Comparison of ENCODE assay signal across 1 cellular context in genomic region chr14:20305265-20306078, GRCh38.
TF ChIP-seq lines count a peak whose summit lies in the region.

Gene TTC5, minus strand, starts transcription at chr14:20305951. Its CDS starts 14 bp downstream, at chr14:20305937.

TF ChIP-seq in K562, 482 proteins besides CTCF, POLR2A, EP300 and RAD21 (continued from another document and continues in another):
- peak; percentile 89; the same call in 1 of the 2 replicates for TF ChIP-seq NKRF (IDR thresholded peaks at IDR 0.05; ENCODE audit: borderline replicate concordance)
- no peak for TF ChIP-seq PTTG1 (tag; IDR thresholded peaks at IDR 0.05; ENCODE audit: low read depth)
- peak; percentile 66 for TF ChIP-seq HCFC1 (IDR thresholded peaks at IDR 0.05; ENCODE audit: low read depth, low read length)
- TF ChIP-seq ETV5 (CRISPR knock-in tag; IDR thresholded peaks at IDR 0.05; ENCODE audit: low read depth), result no peak
- no peak for TF ChIP-seq TOE1 (IDR thresholded peaks at IDR 0.05; ENCODE audit: borderline replicate concordance)
- no peak for TF ChIP-seq TOE1 (CRISPR knock-in tag; IDR thresholded peaks at IDR 0.05; ENCODE audit: borderline replicate concordance, low read depth)
- TF ChIP-seq SMC3 (conservative IDR thresholded peaks at IDR 0.05; ENCODE audit: insufficient read depth, low read depth, low read length), result peak; percentile 46; the same call in 1 of the 2 replicates
- no peak for TF ChIP-seq ZNF445 (CRISPR knock-in tag; IDR thresholded peaks at IDR 0.05; ENCODE audit: low read depth)
- TF ChIP-seq ZSCAN32 (CRISPR knock-in tag; IDR thresholded peaks at IDR 0.05), result no peak
- no peak for TF ChIP-seq KLF13 (tag; IDR thresholded peaks at IDR 0.05; ENCODE audit: borderline replicate concordance, low read depth)
- TF ChIP-seq MBD1 (CRISPR knock-in tag; IDR thresholded peaks at IDR 0.05), result no peak
- TF ChIP-seq CREBBP (IDR thresholded peaks at IDR 0.05; ENCODE audit: low read depth, low read length), result no peak
- TF ChIP-seq SMARCA4 (IDR thresholded peaks at IDR 0.05), result no peak
- TF ChIP-seq SRSF3 (IDR thresholded peaks at IDR 0.05; ENCODE audit: insufficient read depth, low read length), result no peak
- no peak for TF ChIP-seq ZNF184 (CRISPR knock-in tag; IDR thresholded peaks at IDR 0.05)
- no peak for TF ChIP-seq ATF2 (CRISPR knock-in tag; IDR thresholded peaks at IDR 0.05)
- TF ChIP-seq ZBTB9 (CRISPR knock-in tag; IDR thresholded peaks at IDR 0.05), result no peak
- peak in 1 of 2 experiments; percentile 88; a peak in 2 of 4 replicates for TF ChIP-seq HDAC1 (IDR thresholded peaks at IDR 0.05)
- TF ChIP-seq HEY1 (CRISPR knock-in tag; IDR thresholded peaks at IDR 0.05; ENCODE audit: borderline replicate concordance), result no peak
- TF ChIP-seq ZNF512 (tag; IDR thresholded peaks at IDR 0.05), result no peak
- no peak for TF ChIP-seq KLF10 (CRISPR knock-in tag; IDR thresholded peaks at IDR 0.05)
- TF ChIP-seq MAZ (CRISPR knock-in tag; conservative IDR thresholded peaks at IDR 0.05 in 1 of 2, IDR thresholded peaks at IDR 0.05 in 1 of 2), result peak in 1 of 2 experiments; percentile 41; a peak in 1 of 4 replicates
- no peak for TF ChIP-seq ZNF655 (CRISPR knock-in tag; IDR thresholded peaks at IDR 0.05)
- no peak for TF ChIP-seq ZNF668 (CRISPR knock-in tag; IDR thresholded peaks at IDR 0.05)
- no peak for TF ChIP-seq BCOR (IDR thresholded peaks at IDR 0.05)
- TF ChIP-seq MCM7 (IDR thresholded peaks at IDR 0.05), result no peak
- 0 out of 2 replicates have a peak, but pooled peaks have one; percentile 36 for TF ChIP-seq MTA3 (IDR thresholded peaks at IDR 0.05; ENCODE audit: borderline replicate concordance)
- TF ChIP-seq POLR2AphosphoS2 (IDR thresholded peaks at IDR 0.05; ENCODE audit: low read length), result no peak
- no peak for TF ChIP-seq NEUROD1 (IDR thresholded peaks at IDR 0.05; ENCODE audit: borderline replicate concordance, low read depth, low read length, partially characterized antibody)
- TF ChIP-seq E2F1 (CRISPR knock-in tag; IDR thresholded peaks at IDR 0.05), result no peak
- TF ChIP-seq E2F8 (IDR thresholded peaks at IDR 0.05; ENCODE audit: low read depth, partially characterized antibody), result no peak
- peak; percentile 68; the same call in 1 of the 2 replicates for TF ChIP-seq CXXC5 (CRISPR knock-in tag; IDR thresholded peaks at IDR 0.05)
- no peak for TF ChIP-seq ZNF174 (CRISPR knock-in tag; IDR thresholded peaks at IDR 0.05)
- TF ChIP-seq POU5F1 (IDR thresholded peaks at IDR 0.05; ENCODE audit: borderline replicate concordance, low read depth, low read length, partially characterized antibody), result no peak
- no peak for TF ChIP-seq PHB (CRISPR knock-in tag; IDR thresholded peaks at IDR 0.05)
- TF ChIP-seq NFYB (IDR thresholded peaks at IDR 0.05; ENCODE audit: extremely low read depth, insufficient read length), result no peak
- no peak for TF ChIP-seq IRF1 (CRISPR knock-in tag; IDR thresholded peaks at IDR 0.05; ENCODE audit: borderline replicate concordance)
- TF ChIP-seq CREB1 (IDR thresholded peaks at IDR 0.05), result no peak
- TF ChIP-seq CREB1 (CRISPR knock-in tag; IDR thresholded peaks at IDR 0.05), result no peak
- no peak for TF ChIP-seq TARDBP (IDR thresholded peaks at IDR 0.05)
- no peak for TF ChIP-seq ZNF12 (CRISPR knock-in tag; IDR thresholded peaks at IDR 0.05)
- TF ChIP-seq ZNF589 (CRISPR knock-in tag; IDR thresholded peaks at IDR 0.05; ENCODE audit: low read depth), result no peak
- no peak for TF ChIP-seq HMGN3 (IDR thresholded peaks at IDR 0.05; ENCODE audit: borderline replicate concordance, extremely low read depth, insufficient read length, low read depth, low read length)
- TF ChIP-seq MBD2 (IDR thresholded peaks at IDR 0.05; ENCODE audit: borderline replicate concordance, low read depth), result no peak
- TF ChIP-seq ARID1B (IDR thresholded peaks at IDR 0.05), result peak; percentile 21; the same call in 1 of the 2 replicates
- TF ChIP-seq PRPF4 (IDR thresholded peaks at IDR 0.05; ENCODE audit: insufficient read depth, low read depth, low read length, poor library complexity, severe bottlenecking), result no peak
- TF ChIP-seq ATF6 (CRISPR knock-in tag; IDR thresholded peaks at IDR 0.05), result no peak
- no peak for TF ChIP-seq CBX1 (IDR thresholded peaks at IDR 0.05; ENCODE audit: low read depth)
- TF ChIP-seq SMAD4 (CRISPR knock-in tag; conservative IDR thresholded peaks at IDR 0.05), result no peak
- TF ChIP-seq ZNF239 (CRISPR knock-in tag; IDR thresholded peaks at IDR 0.05), result no peak
- TF ChIP-seq KAT2B (IDR thresholded peaks at IDR 0.05; ENCODE audit: low read depth, low read length), result no peak
- no peak for TF ChIP-seq ZBTB7A (IDR thresholded peaks at IDR 0.05; ENCODE audit: borderline replicate concordance, control insufficient read depth, low read depth, low read length)
